ENCODE assay signal across 15 cellular contexts in genomic region chr7:81607987-81608386, GRCh38.
DNase-seq lines count a peak whose midpoint lies in the region; ATAC-seq, FAIRE-seq and TF ChIP-seq lines count a peak whose summit lies in the region.
"Had no signal": no experiment of that assay in that cellular context is flagged by ENCODE, and none has a peak within 500 bp of the region (broad histone marks: within the 10 kb centered on the region; RNA-seq: fewer than 3 reads in every experiment).

No MANE protein-coding gene starts in this region.

- H3K36me3 Mint-ChIP-seq in Calu3 (ENCODE audit: insufficient read depth, unreplicated experiment) = no peaks in the 10 kb centered on the region
- H3K36me3 Mint-ChIP-seq: CD14-positive monocyte; CD8-positive, alpha-beta T cell had no signal

- BruUV-seq in Calu3 (replicated peaks; lab: Mats Ljungman, UMichigan) = no TSS peak

- no peaks in the 10 kb centered on the region for H3K4me1 ChIP-seq in lower lobe of right lung
- no peaks in the 10 kb centered on the region for H3K4me1 ChIP-seq in thyroid gland

- CTCF ChIA-PET in Calu3 (lab: Charles Lee) = no interaction called here

- no peak for TF ChIP-seq POLR2A in thyroid gland (IDR thresholded peaks at IDR 0.05)

- TF ChIP-seq CTCF in 22Rv1 (IDR thresholded peaks at IDR 0.05) = no peak
- no peak for TF ChIP-seq CTCF in Calu3 (IDR thresholded peaks at IDR 0.05; ENCODE audit: unreplicated experiment)
- TF ChIP-seq CTCF in lower lobe of right lung (IDR thresholded peaks at IDR 0.05) = no peak
- TF ChIP-seq CTCF in thyroid gland (IDR thresholded peaks at IDR 0.05) = no peak

- intact Hi-C loops in Calu3 (cut with micrococcal nuclease; ENCODE audit: unreplicated experiment) = no loop called here
- intact Hi-C loops in lower lobe of right lung (cut with DNase I) = no loop called here
- intact Hi-C loops in thyroid gland (cut with DNase I) = no loop called here

- H3K4me3 ChIP-seq in lower lobe of right lung = no peak overlapping the region
- no peak overlapping the region for H3K4me3 ChIP-seq in thyroid gland (replicated peaks in 1 of 3)
- H3K4me3 ChIP-seq: A549 had no signal

- H3K27ac Mint-ChIP-seq in Calu3 (ENCODE audit: unreplicated experiment) = peak overlapping the region; percentile 73
- H3K27ac Mint-ChIP-seq: CD14-positive monocyte; CD8-positive, alpha-beta T cell had no signal

- H3K9me3 ChIP-seq in lower lobe of right lung (no peaks in the 10 kb centered on the region), thyroid gland (no peaks in the 10 kb centered on the region)
- H3K9me3 ChIP-seq: A549 had no signal

- FAIRE-seq in frontal cortex (lab: Jason Lieb, UNC) = peak; percentile 89
- FAIRE-seq: H54, HepG2, HTR-8/SVneo had no signal

- ATAC-seq in lower lobe of right lung = no peak
- ATAC-seq in HG02885 (IDR thresholded peaks at IDR 0.05; ENCODE audit: poor library complexity, unreplicated experiment) = no peak
- ATAC-seq: CD8-positive, alpha-beta T cell; HepG2 had no signal

- no peak overlapping the region for H3K4me3 Mint-ChIP-seq in Calu3 (ENCODE audit: low read depth, unreplicated experiment)
- H3K4me3 Mint-ChIP-seq: CD14-positive monocyte; CD8-positive, alpha-beta T cell had no signal

- H3K36me3 ChIP-seq in lower lobe of right lung (no peaks in the 10 kb centered on the region), thyroid gland (no peaks in the 10 kb centered on the region)

- peak overlapping the region; percentile 96 for H3K27ac ChIP-seq in 22Rv1
- H3K27ac ChIP-seq in lower lobe of right lung = no peak overlapping the region
- no peak overlapping the region for H3K27ac ChIP-seq in thyroid gland

- DNase-seq in Calu3 (no peak), RKO (ENCODE audit: low spot score) (peak; percentile 61), frontal cortex (ENCODE audit: low spot score in 2 of 2) (no peak), lower lobe of right lung (no peak), thyroid gland (no peak)
- DNase-seq: CD8-positive, alpha-beta T cell; COR-L47; DMS53 had no signal

- peaks cover 19% of the 10 kb centered on the region for H3K4me1 Mint-ChIP-seq in Calu3 (ENCODE audit: low read depth, unreplicated experiment)
- H3K4me1 Mint-ChIP-seq: CD14-positive monocyte had no signal

- H3K27me3 ChIP-seq in lower lobe of right lung (ENCODE audit: low read depth) = no peaks in the 10 kb centered on the region
- H3K27me3 ChIP-seq in thyroid gland = no peaks in the 10 kb centered on the region

- no peaks in the 10 kb centered on the region for H3K27me3 Mint-ChIP-seq in Calu3 (ENCODE audit: unreplicated experiment)

- H3K9me3 Mint-ChIP-seq in Calu3 (ENCODE audit: low read depth, unreplicated experiment) = no peaks in the 10 kb centered on the region
